Comparison of ENCODE assay signal across 24 cellular contexts in the genomic region with DNA sequence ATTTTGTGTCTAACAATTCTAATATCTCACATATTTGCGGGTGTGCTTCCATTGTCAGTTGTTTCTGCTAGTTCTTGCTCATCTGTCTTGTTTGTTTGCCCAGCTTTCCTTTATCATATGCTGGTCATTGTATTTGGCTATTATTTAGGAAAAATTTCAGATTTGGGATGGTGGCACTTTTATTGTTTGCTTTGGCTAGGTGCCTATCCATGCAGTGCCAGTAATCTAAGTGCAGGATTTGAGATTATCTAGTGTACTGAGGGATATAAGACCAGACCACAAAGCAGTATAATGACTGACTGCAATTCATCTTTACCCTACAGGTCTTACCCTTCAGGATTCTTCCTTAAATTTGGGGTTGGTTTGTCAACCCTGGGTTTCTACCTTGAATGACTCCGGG.
DNase-seq lines count a peak whose midpoint lies in the region; ATAC-seq, FAIRE-seq and TF ChIP-seq lines count a peak whose summit lies in the region.
"Had no signal": no experiment of that assay in that cellular context is flagged by ENCODE, and none has a peak within 500 bp of the region (broad histone marks: within the 10 kb centered on the region; RNA-seq: fewer than 3 reads in every experiment).

No MANE protein-coding gene starts in this region.

- CTCF ChIA-PET in HepG2 (lab: Yijun Ruan, JAX; ENCODE audit: low intra/inter-chr PET ratio, low total read pairs) = no interaction called here

- H3K27me3 ChIP-seq in liver (ENCODE audit: control insufficient read depth in 4 of 4, insufficient read depth in 4 of 4, low read length in 3 of 4) = no peaks in the 10 kb centered on the region
- no peaks in the 10 kb centered on the region for H3K27me3 ChIP-seq in HepG2 (ENCODE audit: control insufficient read depth in 1 of 2, insufficient read depth in 2 of 2, low read length in 2 of 2)
- H3K27me3 ChIP-seq: BLaER1 treated with 17β-estradiol and CSF1 and Interleukin-3, amounts not matched to agents 10 nM and 100 nM had no signal

- ATAC-seq in HepG2 = no peak
- ATAC-seq in left lobe of liver = peak; percentile 53
- ATAC-seq in GM18502 (IDR thresholded peaks at IDR 0.05; ENCODE audit: poor library complexity, unreplicated experiment) = no peak
- ATAC-seq: A549; CD8-positive, alpha-beta T cell; GM12878 had no signal

- BruUV-seq in HepG2 (replicated peaks; lab: Mats Ljungman, UMichigan) = no TSS peak

- POLR2A ChIA-PET in HepG2 (lab: Yijun Ruan, JAX) = interaction anchor here (1.4 kb wide), 1 partner anchor 14 kb away, joined by 5 read pairs; no protein-coding TSS in a partner anchor

- H3K9me3 ChIP-seq in liver (ENCODE audit: control insufficient read depth in 4 of 4, low read length in 3 of 4) (no peaks in the 10 kb centered on the region), HepG2 (ENCODE audit: low read length) (peaks cover 8% of the 10 kb centered on the region; the same call in 1 of the 2 replicates)

- peaks cover 0 to 9% (median 7%) of the 10 kb centered on the region in 4 donors for H3K4me1 ChIP-seq in liver (ENCODE audit: control insufficient read depth in 4 of 4, insufficient read depth in 4 of 4, low read length in 3 of 4)
- peaks cover 28% of the 10 kb centered on the region for H3K4me1 ChIP-seq in HepG2 (ENCODE audit: insufficient read depth, low read length)

- H3K4me3 Mint-ChIP-seq in type B pancreatic cell = no peak overlapping the region
- H3K4me3 Mint-ChIP-seq: B cell; CD4-positive, alpha-beta T cell; CD8-positive, alpha-beta T cell had no signal

- TF ChIP-seq EP300 in HepG2 (IDR thresholded peaks at IDR 0.05; ENCODE audit: low read depth in 2 of 2, low read length in 2 of 2) = no peak
- TF ChIP-seq EP300 in HepG2 (CRISPR knock-in tag; IDR thresholded peaks at IDR 0.05; ENCODE audit: borderline replicate concordance) = no peak

- H3K9ac ChIP-seq in liver (ENCODE audit: low read depth in 1 of 2, low read length in 2 of 2) (no peak overlapping the region), HepG2 (ENCODE audit: insufficient read depth, low read depth, low read length) (no peak overlapping the region)
- H3K9ac ChIP-seq: BLaER1 treated with 17β-estradiol and CSF1 and Interleukin-3, amounts not matched to agents 10 nM and 100 nM had no signal

- no peak for TF ChIP-seq POLR2A in HepG2 (IDR thresholded peaks at IDR 0.05; ENCODE audit: insufficient read depth in 1 of 2, low read depth in 2 of 2, low read length in 2 of 2)

- no peak overlapping the region for H3K27ac ChIP-seq in liver (ENCODE audit: low read depth in 1 of 2, low read length in 2 of 2)
- no peak overlapping the region for H3K27ac ChIP-seq in HepG2 (ENCODE audit: extremely low read length, insufficient read depth, low read length)
- H3K27ac ChIP-seq: 22Rv1; A549; BLaER1 treated with 17β-estradiol and CSF1 and Interleukin-3, amounts not matched to agents 10 nM and 100 nM; C4-2B had no signal

- no peaks in the 10 kb centered on the region for H3K4me1 Mint-ChIP-seq in type B pancreatic cell (ENCODE audit: unreplicated experiment)

- intact Hi-C loops in HepG2 (cut with micrococcal nuclease; ENCODE audit: unreplicated experiment) = loop anchor here (10.0 kb wide), 1 partner anchor 153 kb away; no protein-coding TSS in a partner anchor

- DNase-seq in NCI-H1105 treated with DMSO at 0.1 percent for 48 hours (lab: John Stamatoyannopoulos, UW) (peak; percentile 13), NCI-H1105 (lab: John Stamatoyannopoulos, UW) (no peak), HepG2 (ENCODE audit: low spot score) (no peak), left lobe of liver (ENCODE audit: low spot score) (no peak), type B pancreatic cell (ENCODE audit: extremely low spot score, unreplicated experiment) (no peak)
- DNase-seq: AML-193; CD4-positive, alpha-beta T cell; CD8-positive, alpha-beta T cell; DMS 273 treated with DMSO at 0.1 percent for 48 hours; DMS153; DMS53; DMS79; DND-41; EL; GDM1 had no signal

- no peaks in the 10 kb centered on the region for H3K27me3 Mint-ChIP-seq in type B pancreatic cell
- H3K27me3 Mint-ChIP-seq: B cell; CD4-positive, alpha-beta T cell had no signal

- H3K27ac Mint-ChIP-seq in type B pancreatic cell = no peak overlapping the region
- H3K27ac Mint-ChIP-seq: B cell; CD4-positive, alpha-beta T cell; CD8-positive, alpha-beta T cell had no signal

- 75% methylated on average over 2 of the region's 2 CpGs for WGBS in liver
- 90% methylated on average over 2 of the region's 2 CpGs for WGBS in HepG2 (ENCODE audit: low lambda C conversion rate)

- H4K20me1 ChIP-seq in HepG2 (ENCODE audit: insufficient read depth, low read length) = peaks cover 2% of the 10 kb centered on the region
- H4K20me1 ChIP-seq: BLaER1 treated with 17β-estradiol and CSF1 and Interleukin-3, amounts not matched to agents 10 nM and 100 nM had no signal

- no peak for TF ChIP-seq RAD21 in liver (IDR thresholded peaks at IDR 0.05)
- TF ChIP-seq RAD21 in HepG2 (CRISPR knock-in tag; IDR thresholded peaks at IDR 0.05) = no peak

- H3K36me3 Mint-ChIP-seq in type B pancreatic cell = peaks cover 56% of the 10 kb centered on the region

- H3K4me2 ChIP-seq in HepG2 (ENCODE audit: low read depth, low read length) = no peak overlapping the region
- H3K4me2 ChIP-seq: A549; BLaER1 treated with 17β-estradiol and CSF1 and Interleukin-3, amounts not matched to agents 10 nM and 100 nM had no signal

- H3K4me3 ChIP-seq in liver (ENCODE audit: low read depth in 1 of 3, low read length in 3 of 3) (no peak overlapping the region), HepG2 (replicated peaks in 1 of 3; ENCODE audit: insufficient read depth in 1 of 3, low read depth in 2 of 3, low read length in 3 of 3) (no peak overlapping the region)
- H3K4me3 ChIP-seq: A549; BLaER1 treated with 17β-estradiol and CSF1 and Interleukin-3, amounts not matched to agents 10 nM and 100 nM; GM12878 had no signal

- TF ChIP-seq CTCF in liver (IDR thresholded peaks at IDR 0.05; ENCODE audit: low read depth, low read length, missing input control) = no peak
- no peak for TF ChIP-seq CTCF in HepG2 (CRISPR knock-in tag; IDR thresholded peaks at IDR 0.05)
- TF ChIP-seq CTCF in type B pancreatic cell (conservative IDR thresholded peaks at IDR 0.05) = no peak

- in situ Hi-C loops in HepG2 (cut with HindIII; ENCODE audit: extremely low pct_ligation_motif_present, low pct_unique_long_range_greater_than_20kb) = no loop called here

- peaks cover 4% of the 10 kb centered on the region for H3K79me2 ChIP-seq in HepG2 (ENCODE audit: insufficient read depth, low read length)

- no peak for FAIRE-seq in HepG2 (lab: Jason Lieb, UNC)
- FAIRE-seq: A549, GM12878, GM12892 had no signal

- no peak overlapping the region for H2AFZ ChIP-seq in HepG2 (ENCODE audit: low read length)

- no peaks in the 10 kb centered on the region for H3K9me3 Mint-ChIP-seq in type B pancreatic cell
- H3K9me3 Mint-ChIP-seq: CD8-positive, alpha-beta T cell had no signal

- H3K36me3 ChIP-seq in liver (ENCODE audit: control insufficient read depth in 4 of 4, insufficient read depth in 3 of 4, low read depth in 1 of 4, low read length in 3 of 4) = peaks cover 0 to 18% (median 5%) of the 10 kb centered on the region in 4 donors
- H3K36me3 ChIP-seq in HepG2 (replicated peaks in 1 of 2; ENCODE audit: control insufficient read depth in 1 of 2, insufficient read depth in 2 of 2, low read length in 2 of 2) = peaks cover 23 to 48% of the 10 kb centered on the region in 2 experiments

TF ChIP-seq in liver, 16 proteins besides CTCF, POLR2A, EP300 and RAD21 (continues in another document):
- peak; percentile 12 for TF ChIP-seq SP1 (IDR thresholded peaks at IDR 0.05)

TF ChIP-seq in HepG2, 621 proteins besides CTCF, POLR2A, EP300 and RAD21 (continues in another document):
- TF ChIP-seq SP4 (CRISPR knock-in tag; IDR thresholded peaks at IDR 0.05) = no peak
- TF ChIP-seq, protein P1, sequence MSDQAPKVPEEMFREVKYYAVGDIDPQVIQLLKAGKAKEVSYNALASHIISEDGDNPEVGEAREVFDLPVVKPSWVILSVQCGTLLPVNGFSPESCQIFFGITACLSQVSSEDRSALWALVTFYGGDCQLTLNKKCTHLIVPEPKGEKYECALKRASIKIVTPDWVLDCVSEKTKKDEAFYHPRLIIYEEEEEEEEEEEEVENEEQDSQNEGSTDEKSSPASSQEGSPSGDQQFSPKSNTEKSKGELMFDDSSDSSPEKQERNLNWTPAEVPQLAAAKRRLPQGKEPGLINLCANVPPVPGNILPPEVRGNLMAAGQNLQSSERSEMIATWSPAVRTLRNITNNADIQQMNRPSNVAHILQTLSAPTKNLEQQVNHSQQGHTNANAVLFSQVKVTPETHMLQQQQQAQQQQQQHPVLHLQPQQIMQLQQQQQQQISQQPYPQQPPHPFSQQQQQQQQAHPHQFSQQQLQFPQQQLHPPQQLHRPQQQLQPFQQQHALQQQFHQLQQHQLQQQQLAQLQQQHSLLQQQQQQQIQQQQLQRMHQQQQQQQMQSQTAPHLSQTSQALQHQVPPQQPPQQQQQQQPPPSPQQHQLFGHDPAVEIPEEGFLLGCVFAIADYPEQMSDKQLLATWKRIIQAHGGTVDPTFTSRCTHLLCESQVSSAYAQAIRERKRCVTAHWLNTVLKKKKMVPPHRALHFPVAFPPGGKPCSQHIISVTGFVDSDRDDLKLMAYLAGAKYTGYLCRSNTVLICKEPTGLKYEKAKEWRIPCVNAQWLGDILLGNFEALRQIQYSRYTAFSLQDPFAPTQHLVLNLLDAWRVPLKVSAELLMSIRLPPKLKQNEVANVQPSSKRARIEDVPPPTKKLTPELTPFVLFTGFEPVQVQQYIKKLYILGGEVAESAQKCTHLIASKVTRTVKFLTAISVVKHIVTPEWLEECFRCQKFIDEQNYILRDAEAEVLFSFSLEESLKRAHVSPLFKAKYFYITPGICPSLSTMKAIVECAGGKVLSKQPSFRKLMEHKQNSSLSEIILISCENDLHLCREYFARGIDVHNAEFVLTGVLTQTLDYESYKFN (CRISPR knock-in tag; conservative IDR thresholded peaks at IDR 0.05) = no peak
- no peak for TF ChIP-seq HNF4A (CRISPR knock-in tag; IDR thresholded peaks at IDR 0.05)
- no peak for TF ChIP-seq SAP130 (CRISPR knock-in tag; IDR thresholded peaks at IDR 0.05; ENCODE audit: low read depth)
- no peak for TF ChIP-seq MIXL1 (CRISPR knock-in tag; IDR thresholded peaks at IDR 0.05)
- TF ChIP-seq, protein P2, sequence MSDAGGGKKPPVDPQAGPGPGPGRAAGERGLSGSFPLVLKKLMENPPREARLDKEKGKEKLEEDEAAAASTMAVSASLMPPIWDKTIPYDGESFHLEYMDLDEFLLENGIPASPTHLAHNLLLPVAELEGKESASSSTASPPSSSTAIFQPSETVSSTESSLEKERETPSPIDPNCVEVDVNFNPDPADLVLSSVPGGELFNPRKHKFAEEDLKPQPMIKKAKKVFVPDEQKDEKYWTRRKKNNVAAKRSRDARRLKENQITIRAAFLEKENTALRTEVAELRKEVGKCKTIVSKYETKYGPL (CRISPR knock-in tag; IDR thresholded peaks at IDR 0.05) = no peak
- no peak for TF ChIP-seq CREM (IDR thresholded peaks at IDR 0.05)
- no peak for TF ChIP-seq CREM (CRISPR knock-in tag; IDR thresholded peaks at IDR 0.05)
- no peak for TF ChIP-seq ZNF382 (CRISPR knock-in tag; IDR thresholded peaks at IDR 0.05; ENCODE audit: borderline replicate concordance)
- no peak for TF ChIP-seq RBFOX2 (IDR thresholded peaks at IDR 0.05; ENCODE audit: low read depth, low read length)
